Comparison of ENCODE assay signal across 16 cellular contexts in the genomic region with DNA sequence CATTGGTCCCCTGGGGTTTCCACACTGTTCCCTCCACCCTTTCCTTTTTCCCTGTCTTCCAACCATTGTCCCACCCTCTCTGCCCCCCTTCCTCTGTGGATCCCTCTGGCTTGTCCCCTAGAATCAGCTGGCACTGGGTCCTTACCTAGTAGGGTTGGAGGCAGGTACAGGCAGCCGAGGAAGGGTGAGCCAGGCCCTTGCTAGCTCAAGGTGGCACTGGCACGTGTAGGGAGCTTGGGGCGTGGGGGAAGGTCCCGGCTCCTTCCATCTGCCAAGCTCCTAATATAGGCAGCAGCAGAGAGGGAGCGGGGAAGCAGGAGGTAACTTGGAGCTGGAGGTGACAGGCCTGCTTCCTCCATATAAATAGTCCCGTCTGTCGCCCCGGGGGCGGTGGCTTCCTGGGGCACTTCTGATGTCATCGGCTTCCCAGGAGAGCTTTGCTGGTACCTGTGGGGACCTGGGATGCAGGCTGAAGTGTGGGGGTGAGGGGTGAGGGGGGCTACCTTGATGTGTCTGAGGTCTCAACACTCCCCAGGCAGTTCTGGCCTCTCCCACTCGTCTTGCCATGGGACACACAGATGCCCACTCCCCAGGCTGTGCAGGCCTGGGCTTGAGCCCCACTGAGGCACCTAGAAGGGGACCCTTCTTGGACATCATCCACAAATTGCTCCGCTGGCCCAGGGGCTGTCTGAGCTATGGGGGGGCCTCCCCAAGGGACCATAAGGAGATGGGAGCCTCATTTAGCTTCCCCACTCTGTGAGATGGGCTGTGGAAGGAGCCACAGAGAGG.
DNase-seq lines count a peak whose midpoint lies in the region; ATAC-seq and TF ChIP-seq lines count a peak whose summit lies in the region.
"Had no signal": no experiment of that assay in that cellular context is flagged by ENCODE, and none has a peak within 500 bp of the region (broad histone marks: within the 10 kb centered on the region; RNA-seq: fewer than 3 reads in every experiment).

No MANE protein-coding gene starts in this region.

- no peaks in the 10 kb centered on the region for H4K20me1 ChIP-seq in DOHH2 (ENCODE audit: control insufficient read depth, insufficient read depth, low read depth, low read length)
- H4K20me1 ChIP-seq in OCI-LY1 (ENCODE audit: insufficient read depth, low read length) = no peaks in the 10 kb centered on the region

- H3K9me3 ChIP-seq in DOHH2 (ENCODE audit: control insufficient read depth, insufficient read depth, low read length) (no peaks in the 10 kb centered on the region), OCI-LY1 (ENCODE audit: low read length) (no peaks in the 10 kb centered on the region), trophoblast cell (ENCODE audit: insufficient read depth, low read depth, low read length) (peaks cover 3% of the 10 kb centered on the region)
- H3K9me3 ChIP-seq: thyroid gland had no signal

- ATAC-seq in left lobe of liver = no peak
- ATAC-seq: CD8-positive, alpha-beta T cell had no signal

- H3K9ac ChIP-seq in OCI-LY1 (ENCODE audit: low read length) = no peak overlapping the region
- H3K9ac ChIP-seq in trophoblast cell (ENCODE audit: low read length) = no peak overlapping the region
- H3K9ac ChIP-seq: neural progenitor cell had no signal

- H2AFZ ChIP-seq in OCI-LY1 (ENCODE audit: low read length) (no peak overlapping the region), trophoblast cell (ENCODE audit: insufficient read depth, low read length, poor library complexity) (no peak overlapping the region)
- H2AFZ ChIP-seq: neural progenitor cell had no signal

- no peak overlapping the region for H4K91ac ChIP-seq in trophoblast cell (ENCODE audit: low read depth, low read length)

- H4K12ac ChIP-seq in trophoblast cell (ENCODE audit: low read depth, low read length) = no peak overlapping the region

- H2BK120ac ChIP-seq in trophoblast cell (ENCODE audit: insufficient read depth, low read length, poor library complexity) = no peak overlapping the region

- H3K36me3 Mint-ChIP-seq in glutamatergic neuron (ENCODE audit: unreplicated experiment) = no peaks in the 10 kb centered on the region
- H3K36me3 Mint-ChIP-seq: activated naive CD4-positive, alpha-beta T cell treated with anti-CD3 and anti-CD28 coated beads, Interleukin-2, amount 10 ng/mL, durations not matched to agents 7 days and 5 days; CD8-positive, alpha-beta T cell; IgD-negative memory B cell; memory B cell; neural progenitor cell had no signal

- H3K4me2 ChIP-seq in DOHH2 (ENCODE audit: low read length) = no peak overlapping the region
- H3K4me2 ChIP-seq in OCI-LY1 (ENCODE audit: low read length) = no peak overlapping the region
- H3K4me2 ChIP-seq in trophoblast cell (ENCODE audit: low read length) = no peak overlapping the region
- H3K4me2 ChIP-seq: neural progenitor cell had no signal

- H3K18ac ChIP-seq in trophoblast cell (ENCODE audit: low read length) = no peak overlapping the region

- H3K27me3 Mint-ChIP-seq in glutamatergic neuron (ENCODE audit: unreplicated experiment) = peaks cover 9% of the 10 kb centered on the region

- no peak overlapping the region for H4K8ac ChIP-seq in trophoblast cell (ENCODE audit: low read depth, low read length)

- DNase-seq in glutamatergic neuron (no peak), left lobe of liver (ENCODE audit: low spot score) (no peak), trophoblast cell (no peak), NCI-H774 (lab: John Stamatoyannopoulos, UW) (no peak), SW480 (ENCODE audit: low spot score) (no peak)
- DNase-seq: EL, NCI-H526 treated with DMSO at 0.1 percent for 48 hours had no signal

- no peak overlapping the region for H3K14ac ChIP-seq in trophoblast cell (ENCODE audit: low read length)

- H3K36me3 ChIP-seq in DOHH2 (ENCODE audit: control insufficient read depth, low read length) (no peaks in the 10 kb centered on the region), OCI-LY1 (ENCODE audit: insufficient read depth, low read length) (no peaks in the 10 kb centered on the region), trophoblast cell (ENCODE audit: control insufficient read depth in 1 of 2, insufficient read depth in 2 of 2, low read length in 2 of 2) (no peaks in the 10 kb centered on the region)
- H3K36me3 ChIP-seq: neural progenitor cell, thyroid gland had no signal

- no CpG with 5 or more reads among the region's 12 CpGs for WGBS in trophoblast cell (ENCODE audit: extremely low coverage, insufficient coverage, insufficient read length)

- H3K9me2 ChIP-seq in DOHH2 (replicated peaks; ENCODE audit: control insufficient read depth, low read length) (no peaks in the 10 kb centered on the region), OCI-LY1 (ENCODE audit: low read depth, low read length) (no peaks in the 10 kb centered on the region)

- no peaks in the 10 kb centered on the region for H3K4me1 ChIP-seq in DOHH2 (ENCODE audit: control insufficient read depth, low read length)
- no peaks in the 10 kb centered on the region for H3K4me1 ChIP-seq in OCI-LY1 (ENCODE audit: insufficient read depth, low read length, severe bottlenecking)
- H3K4me1 ChIP-seq in trophoblast cell (ENCODE audit: control insufficient read depth in 1 of 2, insufficient read depth in 2 of 2, low read length in 2 of 2) = no peaks in the 10 kb centered on the region
- H3K4me1 ChIP-seq: neural progenitor cell, thyroid gland had no signal

- H3K79me2 ChIP-seq in DOHH2 (ENCODE audit: control insufficient read depth, low read length) (no peaks in the 10 kb centered on the region), OCI-LY1 (ENCODE audit: insufficient read depth, low read length) (no peaks in the 10 kb centered on the region), trophoblast cell (ENCODE audit: control insufficient read depth, insufficient read depth, low read length, poor library complexity) (no peaks in the 10 kb centered on the region)

- H2BK5ac ChIP-seq in trophoblast cell (ENCODE audit: low read depth, low read length, poor library complexity) = no peak overlapping the region

- H3K9me3 Mint-ChIP-seq in glutamatergic neuron (ENCODE audit: unreplicated experiment) = no peaks in the 10 kb centered on the region
- H3K9me3 Mint-ChIP-seq: activated naive CD4-positive, alpha-beta T cell treated with anti-CD3 and anti-CD28 coated beads, Interleukin-2, amount 10 ng/mL, durations not matched to agents 7 days and 5 days; CD8-positive, alpha-beta T cell; IgD-negative memory B cell; memory B cell; neural progenitor cell had no signal

- H3K27me3 ChIP-seq in DOHH2 (ENCODE audit: control insufficient read depth, low read length) (no peaks in the 10 kb centered on the region; the same call in 1 of the 2 replicates), OCI-LY1 (ENCODE audit: insufficient read depth, low read length) (no peaks in the 10 kb centered on the region), trophoblast cell (ENCODE audit: insufficient read depth, low read length) (no peaks in the 10 kb centered on the region)
- H3K27me3 ChIP-seq: neural progenitor cell, thyroid gland had no signal

- no peak overlapping the region for H3K27ac ChIP-seq in 22Rv1
- H3K27ac ChIP-seq in DOHH2 (ENCODE audit: low read depth, low read length) = no peak overlapping the region
- H3K27ac ChIP-seq in OCI-LY1 (ENCODE audit: low read depth, low read length, poor library complexity, severe bottlenecking) = no peak overlapping the region
- no peak overlapping the region for H3K27ac ChIP-seq in trophoblast cell (ENCODE audit: low read depth, low read length)
- H3K27ac ChIP-seq: neural progenitor cell, thyroid gland had no signal

- H3F3A ChIP-seq in DOHH2 (ENCODE audit: control insufficient read depth, insufficient read depth) (no peaks in the 10 kb centered on the region), OCI-LY1 (ENCODE audit: insufficient read depth, low read length) (no peaks in the 10 kb centered on the region)

- H3K4me3 ChIP-seq in DOHH2 (ENCODE audit: low read length) (no peak overlapping the region), OCI-LY1 (ENCODE audit: low read depth, low read length, poor library complexity, severe bottlenecking) (no peak overlapping the region), trophoblast cell (ENCODE audit: low read depth, low read length) (no peak overlapping the region)
- H3K4me3 ChIP-seq: neural progenitor cell, thyroid gland had no signal

- no peak overlapping the region for H3K23ac ChIP-seq in trophoblast cell (ENCODE audit: low read length)

- no peak overlapping the region for H2BK12ac ChIP-seq in trophoblast cell (ENCODE audit: low read length)

- no peaks in the 10 kb centered on the region for H3K79me1 ChIP-seq in trophoblast cell (ENCODE audit: low read length)

- no peak overlapping the region for H3K27ac Mint-ChIP-seq in glutamatergic neuron (ENCODE audit: unreplicated experiment)
- H3K27ac Mint-ChIP-seq: activated naive CD4-positive, alpha-beta T cell treated with anti-CD3 and anti-CD28 coated beads, Interleukin-2, amount 10 ng/mL, durations not matched to agents 7 days and 5 days; CD8-positive, alpha-beta T cell; IgD-negative memory B cell; memory B cell had no signal

- no peak overlapping the region for H2AK5ac ChIP-seq in trophoblast cell (ENCODE audit: low read length)

- no peak overlapping the region for H3K4me3 Mint-ChIP-seq in glutamatergic neuron (ENCODE audit: unreplicated experiment)
- H3K4me3 Mint-ChIP-seq: activated naive CD4-positive, alpha-beta T cell treated with anti-CD3 and anti-CD28 coated beads, Interleukin-2, amount 10 ng/mL, durations not matched to agents 7 days and 5 days; CD8-positive, alpha-beta T cell; IgD-negative memory B cell; memory B cell; neural progenitor cell had no signal

- TF ChIP-seq CTCF in 22Rv1 (IDR thresholded peaks at IDR 0.05) (peak; percentile 25; the same call in 1 of the 2 replicates), DOHH2 (IDR thresholded peaks at IDR 0.05; ENCODE audit: low read depth, low read length, poor library complexity, severe bottlenecking) (peak; percentile 40), OCI-LY1 (IDR thresholded peaks at IDR 0.05; ENCODE audit: low read length) (peak; percentile 14), glutamatergic neuron (IDR thresholded peaks at IDR 0.05; ENCODE audit: partially characterized antibody, unreplicated experiment) (peak; percentile 6)

- H3K4me1 Mint-ChIP-seq in glutamatergic neuron (ENCODE audit: low read depth, unreplicated experiment) = peaks cover 18% of the 10 kb centered on the region

- no peak overlapping the region for H3K4ac ChIP-seq in trophoblast cell (ENCODE audit: low read depth, low read length)
